In genomic region chr13:77544765-77545316, GRCh38 we compare ENCODE assay signal across 14 cellular contexts. TPM values are rescaled to one million over a fixed set of nuclear protein-coding genes. Genes with fewer than 3 reads are reported as not detected.
A peak's percentile ranks its signal among the peaks of the same experiment; 100 is the strongest.
DNase-seq lines count a peak whose midpoint lies in the region; ATAC-seq and TF ChIP-seq lines count a peak whose summit lies in the region.
"Had no signal": no experiment of that assay in that cellular context is flagged by ENCODE, and none has a peak within 500 bp of the region (broad histone marks: within the 10 kb centered on the region; RNA-seq: fewer than 3 reads in every experiment).

No MANE protein-coding gene starts in this region.

- H3F3A ChIP-seq in MM.1S (ENCODE audit: insufficient read depth, low read length) (0 out of 2 replicates have a peak, but pooled peaks cover 3% of the 10 kb centered on the region), PC-9 (ENCODE audit: insufficient read depth, low read depth) (no peaks in the 10 kb centered on the region)

- H3K36me3 ChIP-seq in MM.1S (replicated peaks; ENCODE audit: insufficient read depth, low read length) (no peaks in the 10 kb centered on the region), PC-9 (ENCODE audit: low read depth) (peaks cover 4% of the 10 kb centered on the region; the same call in 1 of the 2 replicates)
- H3K36me3 ChIP-seq: gastroesophageal sphincter had no signal

- CTCF ChIA-PET in PC-9 (lab: Charles Lee), result interaction anchor here (1.1 to 1.2 kb wide), 2 partner anchors 20 to 66 kb away, joined by 3 read pairs; no protein-coding TSS in a partner anchor

- ATAC-seq in GM18868 (IDR thresholded peaks at IDR 0.05; ENCODE audit: unreplicated experiment) (peak; percentile 69), GM21737 (IDR thresholded peaks at IDR 0.05; ENCODE audit: unreplicated experiment) (peak; percentile 53)
- ATAC-seq in stimulated activated naive B cell treated with anti-CD40 and anti-IgM and Interleukin-4, amounts not matched to agents 10 μg/mL and 1 μg/mL and 100 μg/mL, for 72 hours (replicated peaks), result peak; percentile 76 to 77

- H3K27me3 ChIP-seq in MM.1S (replicated peaks; ENCODE audit: insufficient read depth, low read length) (no peaks in the 10 kb centered on the region), PC-9 (ENCODE audit: insufficient read depth, low read depth) (no peaks in the 10 kb centered on the region)
- H3K27me3 ChIP-seq: gastroesophageal sphincter had no signal

- peaks cover 8 to 14% of the 10 kb centered on the region in 2 donors for H3K27me3 Mint-ChIP-seq in stimulated activated naive B cell treated with anti-CD40 and anti-IgM and Interleukin-4, amounts not matched to agents 10 μg/mL and 1 μg/mL and 100 μg/mL, for 72 hours

- intact Hi-C loops in PC-9 (cut with micrococcal nuclease; ENCODE audit: unreplicated experiment), result no loop called here

- no peak overlapping the region; the same call in 1 of the 2 replicates for H3K4me3 ChIP-seq in MM.1S (ENCODE audit: low read length)
- H3K4me3 ChIP-seq in PC-9, result no peak overlapping the region
- H3K4me3 ChIP-seq: gastroesophageal sphincter had no signal

- H4K20me1 ChIP-seq in MM.1S (ENCODE audit: insufficient read depth, low read length), result no peaks in the 10 kb centered on the region
- H4K20me1 ChIP-seq in PC-9 (ENCODE audit: insufficient read depth), result no peaks in the 10 kb centered on the region

- DNase-seq in MM.1S (no peak), iPS-NIHi11 (ENCODE audit: low spot score) (no peak), iPS-NIHi7 (ENCODE audit: extremely low spot score) (no peak), PC-9 (no peak), NCI-H1105 (lab: John Stamatoyannopoulos, UW) (no peak)
- no peak for DNase-seq in stimulated activated naive B cell treated with anti-CD40 and anti-IgM and Interleukin-4, amounts not matched to agents 10 μg/mL and 1 μg/mL and 100 μg/mL, for 72 hours
- DNase-seq: activated T-cell treated with anti-CD3 and anti-CD28 coated beads, Interleukin-2, amount 50 U/mL, for 24 hours; SHP77 treated with DMSO at 0.1 percent for 48 hours; small intestine; trophoblast cell had no signal

- 0 out of 2 replicates have a peak overlapping the region, but pooled peaks have one; percentile 15 for H2AFZ ChIP-seq in MM.1S (ENCODE audit: low read length)
- H2AFZ ChIP-seq in PC-9, result no peak overlapping the region

- TF ChIP-seq CTCF in MM.1S (IDR thresholded peaks at IDR 0.05; ENCODE audit: low read length) (no peak), PC-9 (conservative IDR thresholded peaks at IDR 0.05) (no peak)

- no peaks in the 10 kb centered on the region for H3K9me3 Mint-ChIP-seq in stimulated activated naive B cell treated with anti-CD40 and anti-IgM and Interleukin-4, amounts not matched to agents 10 μg/mL and 1 μg/mL and 100 μg/mL, for 72 hours
- H3K9me3 Mint-ChIP-seq: activated T-cell treated with anti-CD3 and anti-CD28 coated beads, Interleukin-2, amount 50 U/mL, for 24 hours had no signal

- no peak overlapping the region for H3K27ac Mint-ChIP-seq in stimulated activated naive B cell treated with anti-CD40 and anti-IgM and Interleukin-4, amounts not matched to agents 10 μg/mL and 1 μg/mL and 100 μg/mL, for 72 hours
- H3K27ac Mint-ChIP-seq: activated T-cell treated with anti-CD3 and anti-CD28 coated beads, Interleukin-2, amount 50 U/mL, for 24 hours; WTC11 had no signal

- H3K4me1 Mint-ChIP-seq in stimulated activated naive B cell treated with anti-CD40 and anti-IgM and Interleukin-4, amounts not matched to agents 10 μg/mL and 1 μg/mL and 100 μg/mL, for 72 hours, result peaks cover 15 to 28% of the 10 kb centered on the region in 2 donors

- H3K9ac ChIP-seq in MM.1S (ENCODE audit: low read length), result no peak overlapping the region

- POLR2A ChIA-PET in PC-9 (lab: Charles Lee; ENCODE audit: unreplicated experiment), result no interaction called here

- peak overlapping the region in 1 of 2 donors; percentile 1 for H3K4me3 Mint-ChIP-seq in stimulated activated naive B cell treated with anti-CD40 and anti-IgM and Interleukin-4, amounts not matched to agents 10 μg/mL and 1 μg/mL and 100 μg/mL, for 72 hours
- H3K4me3 Mint-ChIP-seq: activated T-cell treated with anti-CD3 and anti-CD28 coated beads, Interleukin-2, amount 50 U/mL, for 24 hours; WTC11 had no signal

- H3K4me2 ChIP-seq in MM.1S (ENCODE audit: low read depth, low read length), result peak overlapping the region; percentile 56
- H3K4me2 ChIP-seq in PC-9, result no peak overlapping the region

- H3K9me2 ChIP-seq in MM.1S (replicated peaks; ENCODE audit: insufficient read depth, low read length), result no peaks in the 10 kb centered on the region
- no peaks in the 10 kb centered on the region for H3K9me2 ChIP-seq in PC-9 (ENCODE audit: insufficient read depth)

- BruUV-seq in PC-9 (replicated peaks; lab: Mats Ljungman, UMichigan), result no TSS peak

- H3K4me1 ChIP-seq in MM.1S (ENCODE audit: low read length) (peaks cover 7% of the 10 kb centered on the region), PC-9 (replicated peaks; ENCODE audit: insufficient read depth) (peaks cover 11% of the 10 kb centered on the region)

- H3K36me3 Mint-ChIP-seq in stimulated activated naive B cell treated with anti-CD40 and anti-IgM and Interleukin-4, amounts not matched to agents 10 μg/mL and 1 μg/mL and 100 μg/mL, for 72 hours, result no peaks in the 10 kb centered on the region
- H3K36me3 Mint-ChIP-seq: WTC11 had no signal

- H3K79me2 ChIP-seq in MM.1S (ENCODE audit: low read length) (no peaks in the 10 kb centered on the region), PC-9 (ENCODE audit: low read depth) (peaks cover 26% of the 10 kb centered on the region)

- no peaks in the 10 kb centered on the region for H3K9me3 ChIP-seq in MM.1S (replicated peaks; ENCODE audit: insufficient read depth, low read length)
- no peaks in the 10 kb centered on the region for H3K9me3 ChIP-seq in PC-9 (ENCODE audit: insufficient read depth, low read depth)
- H3K9me3 ChIP-seq: gastroesophageal sphincter had no signal

- H3K27ac ChIP-seq in MM.1S (ENCODE audit: low read length), result peak overlapping the region; percentile 21; the same call in 1 of the 2 replicates
- H3K27ac ChIP-seq in PC-9, result no peak overlapping the region
- H3K27ac ChIP-seq: gastroesophageal sphincter had no signal

RNA-seq across cellular contexts. Expression of gene SCEL, which starts 9.3 kb away (rescaled TPM):
- 19.5 and 32.5 TPM in 2 replicates for total RNA-seq in PC-9 (2021)
- total RNA-seq: WTC11 had no signal
